ENCODE assay signal across 8 cellular contexts in genomic region chr1:39204441-39205081, GRCh38. TPM values are rescaled to one million over a fixed set of nuclear protein-coding genes. Genes with fewer than 3 reads are reported as not detected.
A peak's percentile ranks its signal among the peaks of the same experiment; 100 is the strongest.
DNase-seq lines count a peak whose midpoint lies in the region; ATAC-seq and TF ChIP-seq lines count a peak whose summit lies in the region.

A gene with protein sequence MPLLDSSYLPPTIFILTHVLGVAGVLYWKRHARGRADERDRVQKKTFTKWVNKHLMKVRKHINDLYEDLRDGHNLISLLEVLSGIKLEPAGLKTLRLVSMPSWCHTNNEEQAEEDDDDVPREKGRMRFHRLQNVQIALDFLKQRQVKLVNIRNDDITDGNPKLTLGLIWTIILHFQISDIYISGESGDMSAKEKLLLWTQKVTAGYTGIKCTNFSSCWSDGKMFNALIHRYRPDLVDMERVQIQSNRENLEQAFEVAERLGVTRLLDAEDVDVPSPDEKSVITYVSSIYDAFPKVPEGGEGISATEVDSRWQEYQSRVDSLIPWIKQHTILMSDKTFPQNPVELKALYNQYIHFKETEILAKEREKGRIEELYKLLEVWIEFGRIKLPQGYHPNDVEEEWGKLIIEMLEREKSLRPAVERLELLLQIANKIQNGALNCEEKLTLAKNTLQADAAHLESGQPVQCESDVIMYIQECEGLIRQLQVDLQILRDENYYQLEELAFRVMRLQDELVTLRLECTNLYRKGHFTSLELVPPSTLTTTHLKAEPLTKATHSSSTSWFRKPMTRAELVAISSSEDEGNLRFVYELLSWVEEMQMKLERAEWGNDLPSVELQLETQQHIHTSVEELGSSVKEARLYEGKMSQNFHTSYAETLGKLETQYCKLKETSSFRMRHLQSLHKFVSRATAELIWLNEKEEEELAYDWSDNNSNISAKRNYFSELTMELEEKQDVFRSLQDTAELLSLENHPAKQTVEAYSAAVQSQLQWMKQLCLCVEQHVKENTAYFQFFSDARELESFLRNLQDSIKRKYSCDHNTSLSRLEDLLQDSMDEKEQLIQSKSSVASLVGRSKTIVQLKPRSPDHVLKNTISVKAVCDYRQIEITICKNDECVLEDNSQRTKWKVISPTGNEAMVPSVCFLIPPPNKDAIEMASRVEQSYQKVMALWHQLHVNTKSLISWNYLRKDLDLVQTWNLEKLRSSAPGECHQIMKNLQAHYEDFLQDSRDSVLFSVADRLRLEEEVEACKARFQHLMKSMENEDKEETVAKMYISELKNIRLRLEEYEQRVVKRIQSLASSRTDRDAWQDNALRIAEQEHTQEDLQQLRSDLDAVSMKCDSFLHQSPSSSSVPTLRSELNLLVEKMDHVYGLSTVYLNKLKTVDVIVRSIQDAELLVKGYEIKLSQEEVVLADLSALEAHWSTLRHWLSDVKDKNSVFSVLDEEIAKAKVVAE (N-terminal part only) (plus strand): TSS chr1:39204695. CDS start chr1:39205023, 328 bp downstream.

- H3K27ac Mint-ChIP-seq in naive B cell, result peak within 1 kb of the TSS; percentile 12 to 95 (median 78)

- H3K9me3 Mint-ChIP-seq in naive B cell, result no peaks in the 10 kb centered on the region

- peaks cover 31 to 39% (median 37%) of the 10 kb centered on the region in 3 donors for H3K4me1 Mint-ChIP-seq in naive B cell

- no peaks in the 10 kb centered on the region for H3K27me3 Mint-ChIP-seq in naive B cell

- H3K4me3 ChIP-seq in fibroblast of mammary gland (ENCODE audit: control insufficient read depth, low read depth, low read length), result peak within 1 kb of the TSS; percentile 69

- TF ChIP-seq CTCF in GM12873 (IDR thresholded peaks at IDR 0.05; ENCODE audit: insufficient read depth, low read depth, low read length, missing control alignments) (peak; percentile 42), fibroblast of mammary gland (conservative IDR thresholded peaks at IDR 0.05; ENCODE audit: control insufficient read depth, insufficient read depth, low read depth, low read length) (peak; percentile 66)

- peak within 1 kb of the TSS; percentile 61 to 96 (median 82) for H3K4me3 Mint-ChIP-seq in naive B cell

- peak; percentile 27 to 37 for ATAC-seq in naive B cell (ENCODE audit: low read depth in 2 of 2)
- no peak for ATAC-seq in GM19035 (IDR thresholded peaks at IDR 0.05; ENCODE audit: unreplicated experiment)

- no peaks in the 10 kb centered on the region for H3K36me3 Mint-ChIP-seq in naive B cell

- DNase-seq in NCI-H226 (peak; percentile 92), fibroblast of mammary gland (ENCODE audit: low read depth) (peak; percentile 97), naive B cell (no peak), ureter (ENCODE audit: low spot score) (peak; percentile 71), NCI-H2107 treated with DMSO at 0.1 percent for 48 hours (lab: John Stamatoyannopoulos, UW; ENCODE audit: unreplicated experiment) (no peak)
- DNase-seq in activated T-cell treated with anti-CD3 and anti-CD28 coated beads, Interleukin-2, amount 50 U/mL, for 48 hours, result peak; percentile 64

RNA-seq across cellular contexts. Expression of the gene that starts here (rescaled TPM):
- 10 to 100 TPM in 5 of 6 donors, 1 to 10 TPM in 1; 9.1 to 96.3 (median 29.5) TPM for polyA plus RNA-seq in naive B cell (ENCODE audit: low read depth in 6 of 6)
- 353 TPM for total RNA-seq in ureter

Comparison
In these comparisons a context has a peak if more than half of its experiments do, and no peak if none do; other contexts are left out.
1. DNase-seq: peak in NCI-H226 (single experiment), activated T-cell treated with anti-CD3 and anti-CD28 coated beads, Interleukin-2, amount 50 U/mL, for 48 hours (2 of 2), fibroblast of mammary gland (single experiment) and ureter (single experiment); none in naive B cell (single experiment) and NCI-H2107 treated with DMSO at 0.1 percent for 48 hours (single experiment).